In genomic region chr3:60698117-60698516, GRCh38 we compare ENCODE assay signal across 18 cellular contexts.
"Had no signal": no experiment of that assay in that cellular context is flagged by ENCODE, and none has a peak within 500 bp of the region (broad histone marks: within the 10 kb centered on the region; RNA-seq: fewer than 3 reads in every experiment).

No MANE protein-coding gene starts in this region.

- ATAC-seq: activated CD8-positive, alpha-beta memory T cell treated with anti-CD3 and anti-CD28 coated beads, Interleukin-2, amount 10 ng/mL, durations not matched to agents 7 days and 5 days; naive thymus-derived CD4-positive, alpha-beta T cell; right lobe of liver; stimulated activated effector memory CD8-positive, alpha-beta T cell treated with anti-CD3 and anti-CD28 coated beads, Interleukin-12 subunit alpha, Interleukin-12 subunit beta, amount 100 ng/mL, for 72 hours had no signal

- H3K4me1 ChIP-seq: stomach, vagina had no signal

- DNase-seq: activated B cell treated with CpG ODN at 0.5 μM for 24 hours; activated CD4-positive, alpha-beta memory T cell treated with anti-CD3 and anti-CD28 coated beads, Interleukin-2, amount 10 ng/mL, durations not matched to agents 7 days and 5 days; activated CD4-positive, alpha-beta T cell treated with anti-CD3 and anti-CD28 coated beads for 4 hours; activated CD8-positive, alpha-beta memory T cell treated with anti-CD3 and anti-CD28 coated beads, Interleukin-2, amount 10 ng/mL, durations not matched to agents 7 days and 5 days; activated naive CD4-positive, alpha-beta T cell; activated naive CD8-positive, alpha-beta T cell treated with anti-CD3 and anti-CD28 coated beads for 36 hours; amniotic stem cell; caudate nucleus; mesendoderm; naive thymus-derived CD4-positive, alpha-beta T cell; ovary; right lobe of liver; stimulated activated CD4-positive, alpha-beta T cell treated with anti-CD3 and anti-CD28 coated beads, Interleukin-4, amount 100 ng/mL, for 1 hour; stomach; trophoblast cell had no signal

- H3K36me3 ChIP-seq: ovary, right lobe of liver, stomach, vagina had no signal

- H3K27ac ChIP-seq: ovary, right lobe of liver, stomach, vagina had no signal

- H3K27me3 ChIP-seq: ovary, right lobe of liver, stomach, vagina had no signal

- H3K4me3 ChIP-seq: ovary, right lobe of liver, smooth muscle cell, stomach, vagina had no signal

- H3K9me3 ChIP-seq: ovary, right lobe of liver, stomach, vagina had no signal
